1 cellular context compared by ENCODE assay signal in genomic region chr6:135052939-135053338, GRCh38.
TF ChIP-seq lines count a peak whose summit lies in the region.

No MANE protein-coding gene starts in this region.

TF ChIP-seq in K562, 482 proteins besides CTCF, POLR2A, EP300 and RAD21 (continued from another document):
- TF ChIP-seq ZNF57 (CRISPR knock-in tag; IDR thresholded peaks at IDR 0.05): no peak
